Comparison of ENCODE assay signal across 8 cellular contexts in genomic region chr7:23679898-23680416, GRCh38. TPM values are rescaled to one million over a fixed set of nuclear protein-coding genes. Genes with fewer than 3 reads are reported as not detected.
DNase-seq lines count a peak whose midpoint lies in the region; ATAC-seq and TF ChIP-seq lines count a peak whose summit lies in the region.

TSS of gene FAM221A (plus strand) at chr7:23680199. CDS start at chr7:23680219, 20 bp downstream.

- POLR2A ChIA-PET in activated naive CD8-positive, alpha-beta T cell treated with anti-CD3 and anti-CD28 coated beads, Interleukin-2, amount 10 ng/mL, durations not matched to agents 7 days and 5 days (lab: Charles Lee), result interaction anchor here (0.6 to 1.0 kb wide), 3 partner anchors 62 to 140 kb away, joined by 3 read pairs; no protein-coding TSS in a partner anchor

- peaks cover 9% of the 10 kb centered on the region for H3K27me3 Mint-ChIP-seq in activated naive CD8-positive, alpha-beta T cell treated with anti-CD3 and anti-CD28 coated beads, Interleukin-2, amount 10 ng/mL, durations not matched to agents 7 days and 5 days
- no peaks in the 10 kb centered on the region for H3K27me3 Mint-ChIP-seq in progenitor cell of endocrine pancreas

- intact Hi-C loops in heart right ventricle (cut with DNase I), result loop anchor here in 7 of 10 donors (1.0 to 10.0 kb wide), 4 partner anchors 83 to 85 kb away; partner anchors contain the start of gene CCDC126 (in 7 of the 7)

- H3K27ac ChIP-seq in heart right ventricle (peak within 1 kb of the TSS; percentile 26 to 86 (median 80)), upper lobe of left lung (peak within 1 kb of the TSS; percentile 81 to 91 (median 84))

- H3K9me3 ChIP-seq in heart right ventricle (peaks cover 0 to 6% (median 0%) of the 10 kb centered on the region in 11 donors), upper lobe of left lung (no peaks in the 10 kb centered on the region)

- DNase-seq in DMS79 treated with DMSO at 0.1 percent for 48 hours (lab: John Stamatoyannopoulos, UW) (peak; percentile 83), SHP77 (lab: John Stamatoyannopoulos, UW) (peak; percentile 89 to 94), heart right ventricle (peak; percentile 89 to 91), progenitor cell of endocrine pancreas (ENCODE audit: low spot score, unreplicated experiment) (peak; percentile 76), upper lobe of left lung (peak; percentile 91 to 97)
- peak; percentile 56 for DNase-seq in Jurkat, Clone E6-1 (ENCODE audit: low read depth, low spot score)
- peak; percentile 86 for DNase-seq in activated naive CD8-positive, alpha-beta T cell treated with anti-CD3 and anti-CD28 coated beads, Interleukin-2, amount 10 ng/mL, durations not matched to agents 7 days and 5 days

- peak within 1 kb of the TSS; percentile 46 for H3K27ac Mint-ChIP-seq in activated naive CD8-positive, alpha-beta T cell treated with anti-CD3 and anti-CD28 coated beads, Interleukin-2, amount 10 ng/mL, durations not matched to agents 7 days and 5 days
- H3K27ac Mint-ChIP-seq in progenitor cell of endocrine pancreas, result peak within 1 kb of the TSS; percentile 98

- peak; percentile 68 to 89 (median 80) for TF ChIP-seq CTCF in heart right ventricle (IDR thresholded peaks at IDR 0.05)
- peak; percentile 70 for TF ChIP-seq CTCF in progenitor cell of endocrine pancreas (IDR thresholded peaks at IDR 0.05; ENCODE audit: unreplicated experiment)
- TF ChIP-seq CTCF in upper lobe of left lung (IDR thresholded peaks at IDR 0.05), result peak; percentile 69 to 87 (median 80)

- no peaks in the 10 kb centered on the region for H3K36me3 Mint-ChIP-seq in activated naive CD8-positive, alpha-beta T cell treated with anti-CD3 and anti-CD28 coated beads, Interleukin-2, amount 10 ng/mL, durations not matched to agents 7 days and 5 days
- peaks cover 1% of the 10 kb centered on the region for H3K36me3 Mint-ChIP-seq in progenitor cell of endocrine pancreas (ENCODE audit: insufficient read depth)

- peak in 2 of 4 donors; percentile 47 to 50 for TF ChIP-seq POLR2A in upper lobe of left lung (IDR thresholded peaks at IDR 0.05)

- 0 to 1% methylated on average over 48 to 53 of the region's 53 CpGs for WGBS in heart right ventricle, 2 donors
- 0 to 2% methylated on average over 26 to 42 of the region's 53 CpGs for WGBS in upper lobe of left lung, 2 donors

- peaks cover 0 to 12% (median 0%) of the 10 kb centered on the region in 9 donors for H3K36me3 ChIP-seq in heart right ventricle
- H3K36me3 ChIP-seq in upper lobe of left lung, result no peaks in the 10 kb centered on the region

- peak within 1 kb of the TSS; percentile 92 for H3K4me3 Mint-ChIP-seq in activated naive CD8-positive, alpha-beta T cell treated with anti-CD3 and anti-CD28 coated beads, Interleukin-2, amount 10 ng/mL, durations not matched to agents 7 days and 5 days
- H3K4me3 Mint-ChIP-seq in progenitor cell of endocrine pancreas (ENCODE audit: low read depth), result peak within 1 kb of the TSS; percentile 89

- no peaks in the 10 kb centered on the region for H3K9me3 Mint-ChIP-seq in activated naive CD8-positive, alpha-beta T cell treated with anti-CD3 and anti-CD28 coated beads, Interleukin-2, amount 10 ng/mL, durations not matched to agents 7 days and 5 days
- H3K9me3 Mint-ChIP-seq in progenitor cell of endocrine pancreas (ENCODE audit: low read depth), result peaks cover 8% of the 10 kb centered on the region

- TF ChIP-seq EP300 in upper lobe of left lung (IDR thresholded peaks at IDR 0.05), result peak in 1 of 4 donors; percentile 11

- ATAC-seq in GM21576 (IDR thresholded peaks at IDR 0.05; ENCODE audit: unreplicated experiment) (peak; percentile 89), heart right ventricle (peak; percentile 98 to 100 (median 99)), upper lobe of left lung (ENCODE audit: low FRiP score in 2 of 2) (peak; percentile 98 to 100)
- peak; percentile 99 for ATAC-seq in activated naive CD8-positive, alpha-beta T cell treated with anti-CD3 and anti-CD28 coated beads, Interleukin-2, amount 10 ng/mL, durations not matched to agents 7 days and 5 days (ENCODE audit: low read depth)

- H3K4me1 Mint-ChIP-seq in activated naive CD8-positive, alpha-beta T cell treated with anti-CD3 and anti-CD28 coated beads, Interleukin-2, amount 10 ng/mL, durations not matched to agents 7 days and 5 days, result peaks cover 6% of the 10 kb centered on the region
- peaks cover 14% of the 10 kb centered on the region for H3K4me1 Mint-ChIP-seq in progenitor cell of endocrine pancreas (ENCODE audit: low read depth)

- H3K4me1 ChIP-seq in heart right ventricle (peaks cover 0 to 12% (median 7%) of the 10 kb centered on the region in 9 donors), upper lobe of left lung (peaks cover 6 to 17% (median 8%) of the 10 kb centered on the region in 4 donors)

- H3K27me3 ChIP-seq in heart right ventricle (no peaks in the 10 kb centered on the region), upper lobe of left lung (peaks cover 0 to 1% (median 0%) of the 10 kb centered on the region in 4 donors)

- peak within 1 kb of the TSS; percentile 69 for H3K4me3 ChIP-seq in Jurkat, Clone E6-1 (ENCODE audit: low read length)
- H3K4me3 ChIP-seq in heart right ventricle (peak within 1 kb of the TSS; percentile 63 to 94 (median 77)), upper lobe of left lung (peak within 1 kb of the TSS; percentile 62 to 84 (median 80))

RNA-seq across cellular contexts. Expression of gene FAM221A, which starts in this region (rescaled TPM):
- 18.4 TPM for polyA plus RNA-seq in Jurkat, Clone E6-1 (2012; ENCODE audit: insufficient read depth, insufficient read length)
- total RNA-seq in activated naive CD8-positive, alpha-beta T cell treated with anti-CD3 and anti-CD28 coated beads, Interleukin-2, amount 10 ng/mL, durations not matched to agents 7 days and 5 days, result 1 to 10 TPM; 5.8 to 6.2 TPM
- total RNA-seq in heart right ventricle (1 to 10 TPM; 1.4 to 5.8 (median 4.2) TPM), progenitor cell of endocrine pancreas (34.4 and 37.1 TPM in 2 replicates), upper lobe of left lung (10 to 100 TPM in 4 of 6 donors, 1 to 10 TPM in 2; 7.9 to 19.4 (median 11.2) TPM)
- 1 to 10 TPM; 4.1 to 6.8 TPM for polyA plus RNA-seq in heart right ventricle

Comparison
In these comparisons a context has a peak if more than half of its experiments do, and no peak if none do; other contexts are left out.
1. Peak in every context shown above with its lines: DNase-seq, ATAC-seq, H3K4me3 ChIP-seq and H3K27ac ChIP-seq.